Comparison of ENCODE assay signal across 9 cellular contexts in genomic region chr14:71478542-71478941, GRCh38.
DNase-seq lines count a peak whose midpoint lies in the region; ATAC-seq and TF ChIP-seq lines count a peak whose summit lies in the region.
"Had no signal": no experiment of that assay in that cellular context is flagged by ENCODE, and none has a peak within 500 bp of the region (broad histone marks: within the 10 kb centered on the region; RNA-seq: fewer than 3 reads in every experiment).

No MANE protein-coding gene starts in this region.

- peaks cover 38 to 64% (median 59%) of the 10 kb centered on the region in 3 donors for H3K4me1 Mint-ChIP-seq in naive B cell

- H3K36me3 Mint-ChIP-seq in naive B cell, result peaks cover 0 to 9% of the 10 kb centered on the region in 2 donors

- H3K27me3 Mint-ChIP-seq in naive B cell, result no peaks in the 10 kb centered on the region

- H3K27ac Mint-ChIP-seq in naive B cell, result peak overlapping the region in 5 of 6 donors; percentile 33 to 93 (median 80)

- H3K4me3 Mint-ChIP-seq in naive B cell, result peak overlapping the region in 1 of 8 donors; percentile 53

- ATAC-seq in naive B cell (ENCODE audit: low read depth in 2 of 2), result peak; percentile 63 to 81
- ATAC-seq in GM18907 (IDR thresholded peaks at IDR 0.05; ENCODE audit: unreplicated experiment), result no peak

- in situ Hi-C loops in KBM-7 (cut with MboI; ENCODE audit: low pct_unique_long_range_greater_than_20kb, low sequenced_read_pairs) (no loop called here), astrocyte of the spinal cord (cut with HindIII; ENCODE audit: low sequenced_read_pairs) (no loop called here)

- no peak overlapping the region for H3K4me3 ChIP-seq in astrocyte of the spinal cord (ENCODE audit: low read depth, low read length)

- no peaks in the 10 kb centered on the region for H3K9me3 Mint-ChIP-seq in naive B cell

- peak; percentile 25 for DNase-seq in CMK (ENCODE audit: low read depth)
- peak; percentile 77 for DNase-seq in KBM-7
- peak; percentile 73 for DNase-seq in astrocyte of the spinal cord (ENCODE audit: low read depth, low spot score)
- peak; percentile 12 for DNase-seq in naive B cell
- DNase-seq in HCEC 1CT, result no peak
- no peak for DNase-seq in effector CD8-positive, alpha-beta T cell (lab: John Stamatoyannopoulos, UW)
- no peak for DNase-seq in NAMALWA (ENCODE audit: low spot score)
- DNase-seq: activated gamma-delta T cell treated with Interleukin-2 at 50 U/mL for 16 hours had no signal

- TF ChIP-seq CTCF in astrocyte of the spinal cord (IDR thresholded peaks at IDR 0.05; ENCODE audit: low read depth, low read length), result no peak

Comparison
In these comparisons a context has a peak if more than half of its experiments do, and no peak if none do; other contexts are left out.
1. DNase-seq: peak in CMK (single experiment), KBM-7 (single experiment), astrocyte of the spinal cord (single experiment) and naive B cell (single experiment); none in HCEC 1CT (single experiment), effector CD8-positive, alpha-beta T cell (single experiment) and NAMALWA (single experiment).